Comparison of ENCODE assay signal across 8 cellular contexts in genomic region chr5:43772601-43773031, GRCh38.
A peak's percentile ranks its signal among the peaks of the same experiment; 100 is the strongest.
DNase-seq lines count a peak whose midpoint lies in the region; ATAC-seq and TF ChIP-seq lines count a peak whose summit lies in the region.

No MANE protein-coding gene starts in this region.

- ATAC-seq in stimulated activated naive CD8-positive, alpha-beta T cell treated with anti-CD3 and anti-CD28 coated beads, Interleukin-15, amount 100 ng/mL, for 72 hours: peak; percentile 87
- ATAC-seq in stimulated activated naive CD8-positive, alpha-beta T cell treated with anti-CD3 and anti-CD28 coated beads, Interleukin-15, Interleukin-2, amounts not matched to agents 100 U/mL and 50 U/mL, for 24 hours: no peak
- ATAC-seq in GM18909 (IDR thresholded peaks at IDR 0.05; ENCODE audit: poor library complexity, unreplicated experiment) (no peak), HG03457 (IDR thresholded peaks at IDR 0.05; ENCODE audit: unreplicated experiment) (no peak)

- H3K4me3 ChIP-seq in epithelial cell of esophagus (ENCODE audit: low read length) (no peak overlapping the region), tibial artery (no peak overlapping the region)

- peaks cover 7% of the 10 kb centered on the region for H3K27me3 Mint-ChIP-seq in stimulated activated naive CD8-positive, alpha-beta T cell treated with anti-CD3 and anti-CD28 coated beads, Interleukin-15, amount 100 ng/mL, for 72 hours

- H3K4me3 Mint-ChIP-seq in stimulated activated naive CD8-positive, alpha-beta T cell treated with anti-CD3 and anti-CD28 coated beads, Interleukin-15, amount 100 ng/mL, for 72 hours: peak overlapping the region; percentile 40 to 41

- no peak overlapping the region for H3K27ac ChIP-seq in tibial artery

- intact Hi-C loops in tibial artery (cut with DNase I; ENCODE audit: low total_unique reads): no loop called here

- H3K9me3 ChIP-seq in tibial artery: no peaks in the 10 kb centered on the region

- peaks cover 20% of the 10 kb centered on the region for H3K4me1 Mint-ChIP-seq in stimulated activated naive CD8-positive, alpha-beta T cell treated with anti-CD3 and anti-CD28 coated beads, Interleukin-15, amount 100 ng/mL, for 72 hours

- TF ChIP-seq CTCF in epithelial cell of esophagus (IDR thresholded peaks at IDR 0.05; ENCODE audit: insufficient read depth, low read depth, low read length, missing control alignments): no peak
- no peak for TF ChIP-seq CTCF in tibial artery (IDR thresholded peaks at IDR 0.05)

- peaks cover 0 to 8% of the 10 kb centered on the region in 2 donors for H3K9me3 Mint-ChIP-seq in stimulated activated naive CD8-positive, alpha-beta T cell treated with anti-CD3 and anti-CD28 coated beads, Interleukin-15, amount 100 ng/mL, for 72 hours

- H3K27ac Mint-ChIP-seq in stimulated activated naive CD8-positive, alpha-beta T cell treated with anti-CD3 and anti-CD28 coated beads, Interleukin-15, amount 100 ng/mL, for 72 hours: peak overlapping the region; percentile 98 to 99

- no peaks in the 10 kb centered on the region for H3K36me3 ChIP-seq in tibial artery

- H3K4me1 ChIP-seq in tibial artery: peaks cover 0 to 19% (median 2%) of the 10 kb centered on the region in 4 donors

- no peaks in the 10 kb centered on the region for H3K27me3 ChIP-seq in tibial artery

- peak in 1 of 2 donors; percentile 5 for DNase-seq in stimulated activated naive CD8-positive, alpha-beta T cell treated with anti-CD3 and anti-CD28 coated beads, Interleukin-15, amount 100 ng/mL, for 72 hours
- DNase-seq in stimulated activated naive CD8-positive, alpha-beta T cell treated with anti-CD3 and anti-CD28 coated beads, Interleukin-15, Interleukin-2, amounts not matched to agents 100 U/mL and 50 U/mL, for 24 hours: no peak
- DNase-seq in NOMO-1 treated with DMSO at 0.1 percent for 48 hours (lab: John Stamatoyannopoulos, UW; ENCODE audit: unreplicated experiment) (peak; percentile 94), epithelial cell of esophagus (ENCODE audit: low read depth) (peak; percentile 87), tibial artery (no peak)
- DNase-seq in effector CD4-positive, alpha-beta T cell: no peak

Comparison
In these comparisons a context has a peak if more than half of its experiments do, and no peak if none do; other contexts are left out.
1. DNase-seq: peak in NOMO-1 treated with DMSO at 0.1 percent for 48 hours (single experiment) and epithelial cell of esophagus (single experiment); none in stimulated activated naive CD8-positive, alpha-beta T cell treated with anti-CD3 and anti-CD28 coated beads, Interleukin-15, Interleukin-2, amounts not matched to agents 100 U/mL and 50 U/mL, for 24 hours (single experiment), effector CD4-positive, alpha-beta T cell (single experiment) and tibial artery (0 of 2).